Comparison of ENCODE assay signal across 34 cellular contexts in the genomic region with DNA sequence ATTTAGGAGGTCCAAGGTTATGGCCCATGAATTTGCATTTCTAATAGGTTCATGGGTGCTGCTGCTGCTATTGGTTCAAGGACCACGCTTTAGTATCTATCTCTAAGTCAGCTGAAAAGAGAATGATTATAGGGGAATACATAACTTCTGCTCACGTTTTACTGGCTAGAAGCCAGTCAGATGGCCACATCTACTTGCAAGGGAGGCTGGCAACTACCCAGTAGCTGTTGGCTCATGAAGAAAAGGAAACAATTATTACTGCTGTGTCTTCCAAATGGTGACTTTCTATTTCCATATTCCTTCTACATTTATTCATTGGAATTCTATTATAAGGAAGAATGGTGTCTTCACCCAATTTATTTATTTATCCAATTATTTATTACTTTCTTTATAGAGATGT. TPM values are rescaled to one million over a fixed set of nuclear protein-coding genes. Genes with fewer than 3 reads are reported as not detected.
"Had no signal": no experiment of that assay in that cellular context is flagged by ENCODE, and none has a peak within 500 bp of the region (broad histone marks: within the 10 kb centered on the region; RNA-seq: fewer than 3 reads in every experiment).

No MANE protein-coding gene starts in this region.

- H3K36me3 Mint-ChIP-seq: activated naive CD8-positive, alpha-beta T cell treated with anti-CD3 and anti-CD28 coated beads, Interleukin-2, amount 10 ng/mL, durations not matched to agents 7 days and 5 days; stimulated activated memory B cell treated with anti-CD40 and anti-IgM and Interleukin-4, amounts not matched to agents 10 μg/mL and 1 μg/mL and 100 μg/mL, for 72 hours had no signal

- H3K4me1 Mint-ChIP-seq: stimulated activated memory B cell treated with anti-CD40 and anti-IgM and Interleukin-4, amounts not matched to agents 10 μg/mL and 1 μg/mL and 100 μg/mL, for 72 hours had no signal

- DNase-seq: activated CD4-positive, alpha-beta T cell treated with anti-CD3 and anti-CD28 coated beads for 48 hours; activated CD4-positive, alpha-beta T cell treated with anti-CD3 and anti-CD28 coated beads, Interleukin-2, amount 50 U/mL, for 48 hours; activated CD8-positive, alpha-beta memory T cell treated with anti-CD3 and anti-CD28 coated beads for 24 hours; activated effector memory CD4-positive, alpha-beta T cell treated with Interleukin-2 at 50 U/mL for 16 hours; activated naive CD4-positive, alpha-beta T cell treated with Interleukin-2 at 50 U/mL for 16 hours; activated naive CD8-positive, alpha-beta T cell treated with anti-CD3 and anti-CD28 coated beads, Interleukin-2, amount 10 ng/mL, durations not matched to agents 7 days and 5 days; brain microvascular endothelial cell; caudate nucleus; endodermal cell; gastrocnemius medialis; glutamatergic neuron; islet precursor cell; left ventricle myocardium inferior; mesendoderm; mucosa of descending colon; right lobe of liver; small intestine; stimulated activated CD4-positive, alpha-beta T cell treated with anti-CD3 and anti-CD28 coated beads, Interleukin-4, amount 100 ng/mL, for 24 hours; stimulated activated naive CD8-positive, alpha-beta T cell treated with anti-CD3 and anti-CD28 coated beads, Interleukin-15, amount 100 ng/mL, for 72 hours; substantia nigra; thyroid gland; upper lobe of left lung had no signal

- H3K4me3 ChIP-seq: ascending aorta, gastrocnemius medialis, left ventricle myocardium inferior, lung, mucosa of descending colon, right lobe of liver, thyroid gland, upper lobe of left lung, vagina had no signal

- H3K27ac Mint-ChIP-seq: activated naive CD8-positive, alpha-beta T cell treated with anti-CD3 and anti-CD28 coated beads, Interleukin-2, amount 10 ng/mL, durations not matched to agents 7 days and 5 days; dendritic cell treated with granulocyte-macrophage colony-stimulating factor and Interleukin-4, amounts not matched to agents 40 ng/mL and 50 ng/mL, for 4 days; endodermal cell; natural killer cell treated with Interleukin-12 subunit alpha and Interleukin-12 subunit beta and Interleukin-15 and Interleukin-18, amount 100 ng/mL, for 72 hours; progenitor cell of endocrine pancreas; stimulated activated memory B cell treated with anti-CD40 and anti-IgM and Interleukin-4, amounts not matched to agents 10 μg/mL and 1 μg/mL and 100 μg/mL, for 72 hours; stimulated activated naive CD8-positive, alpha-beta T cell treated with anti-CD3 and anti-CD28 coated beads, Interleukin-15, amount 100 ng/mL, for 72 hours had no signal

- H3K27me3 ChIP-seq: ascending aorta, brain microvascular endothelial cell, gastrocnemius medialis, right lobe of liver, thyroid gland, upper lobe of left lung, vagina had no signal

- ATAC-seq: activated CD4-positive, CD25-positive, alpha-beta regulatory T cell treated with anti-CD3 and anti-CD28 coated beads, Interleukin-2, amount 50 U/mL, for 24 hours; esophagus mucosa; gastrocnemius medialis; mucosa of descending colon; natural killer cell treated with Interleukin-12 subunit alpha and Interleukin-12 subunit beta and Interleukin-15 and Interleukin-18, amount 100 ng/mL, for 72 hours; right lobe of liver; stimulated activated memory B cell treated with anti-CD40 and anti-IgM and Interleukin-4, amounts not matched to agents 10 μg/mL and 1 μg/mL and 100 μg/mL, for 72 hours; stimulated activated naive CD8-positive, alpha-beta T cell treated with anti-CD3 and anti-CD28 coated beads, Interleukin-15, amount 100 ng/mL, for 72 hours had no signal

- H3K27ac ChIP-seq: ascending aorta, brain microvascular endothelial cell, gastrocnemius medialis, left ventricle myocardium inferior, right lobe of liver, thyroid gland, upper lobe of left lung, vagina, VCaP had no signal

- H3K4me1 ChIP-seq: ascending aorta, gastrocnemius medialis, left ventricle myocardium inferior, right lobe of liver, thyroid gland, upper lobe of left lung, vagina had no signal

- H3K4me3 Mint-ChIP-seq: activated naive CD8-positive, alpha-beta T cell treated with anti-CD3 and anti-CD28 coated beads, Interleukin-2, amount 10 ng/mL, durations not matched to agents 7 days and 5 days; dendritic cell treated with granulocyte-macrophage colony-stimulating factor and Interleukin-4, amounts not matched to agents 40 ng/mL and 50 ng/mL, for 4 days; endodermal cell; natural killer cell treated with Interleukin-12 subunit alpha and Interleukin-12 subunit beta and Interleukin-15 and Interleukin-18, amount 100 ng/mL, for 72 hours; stimulated activated memory B cell treated with anti-CD40 and anti-IgM and Interleukin-4, amounts not matched to agents 10 μg/mL and 1 μg/mL and 100 μg/mL, for 72 hours; stimulated activated naive CD8-positive, alpha-beta T cell treated with anti-CD3 and anti-CD28 coated beads, Interleukin-15, amount 100 ng/mL, for 72 hours had no signal

- H3K9me3 Mint-ChIP-seq: natural killer cell treated with Interleukin-12 subunit alpha and Interleukin-12 subunit beta and Interleukin-15 and Interleukin-18, amount 100 ng/mL, for 72 hours; stimulated activated naive CD8-positive, alpha-beta T cell treated with anti-CD3 and anti-CD28 coated beads, Interleukin-15, amount 100 ng/mL, for 72 hours had no signal

- H3K36me3 ChIP-seq: ascending aorta, brain microvascular endothelial cell, gastrocnemius medialis, left ventricle myocardium inferior, right lobe of liver, thyroid gland, upper lobe of left lung, vagina had no signal

- H3K9me3 ChIP-seq: ascending aorta, gastrocnemius medialis, mucosa of descending colon, right lobe of liver, thyroid gland, vagina had no signal

RNA-seq across cellular contexts. Expression of gene SPSB4, which starts 55.3 kb away (rescaled TPM):
- total RNA-seq: activated naive CD8-positive, alpha-beta T cell treated with anti-CD3 and anti-CD28 coated beads, Interleukin-2, amount 10 ng/mL, durations not matched to agents 7 days and 5 days; ascending aorta; esophagus mucosa; natural killer cell treated with Interleukin-12 subunit alpha and Interleukin-12 subunit beta and Interleukin-15 and Interleukin-18, amount 100 ng/mL, for 72 hours; renal cortical epithelial cell; T-helper 1 cell treated with Interleukin-12 subunit alpha and Interleukin-12 subunit beta and Interleukin-4 antibody, amounts not matched to agents 30 ng/mL and 1 ng/mL, for 36 hours had no signal
